Comparison of ENCODE assay signal across 8 cellular contexts in the genomic region with DNA sequence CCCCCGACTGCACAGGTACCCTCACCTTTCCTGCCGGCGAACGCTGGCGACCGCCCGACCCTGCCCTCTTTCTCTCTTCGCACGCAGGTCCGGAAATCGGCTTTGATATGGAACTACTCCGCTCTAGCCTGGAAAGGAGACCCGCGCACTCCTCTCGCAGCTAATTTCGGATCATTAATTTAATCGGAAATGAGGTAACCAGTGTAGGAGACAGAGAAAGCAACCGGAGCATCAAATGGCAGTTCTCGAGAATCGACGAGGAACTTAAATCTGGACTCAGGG. TPM values are rescaled to one million over a fixed set of nuclear protein-coding genes. Genes with fewer than 3 reads are reported as not detected.
DNase-seq lines count a peak whose midpoint lies in the region; ATAC-seq and TF ChIP-seq lines count a peak whose summit lies in the region.

No MANE protein-coding gene starts in this region.

- H3K4me3 Mint-ChIP-seq in memory B cell: peak overlapping the region; percentile 100

- H3K36me3 Mint-ChIP-seq in memory B cell: no peaks in the 10 kb centered on the region

- in situ Hi-C loops in astrocyte of the spinal cord (cut with HindIII; ENCODE audit: low sequenced_read_pairs): no loop called here

- no peaks in the 10 kb centered on the region for H3K9me3 ChIP-seq in aorta (ENCODE audit: control insufficient read depth, low read length)

- no peaks in the 10 kb centered on the region for H3K9me3 Mint-ChIP-seq in memory B cell

- H2AFZ ChIP-seq in KMS-11 (ENCODE audit: low read depth): peak overlapping the region; percentile 62; the same call in 1 of the 2 replicates

- H3K79me2 ChIP-seq in KMS-11 (ENCODE audit: insufficient read depth, low read depth): peaks cover 22% of the 10 kb centered on the region

- H3K27me3 Mint-ChIP-seq in memory B cell: no peaks in the 10 kb centered on the region

- ATAC-seq in GM18909 (IDR thresholded peaks at IDR 0.05; ENCODE audit: poor library complexity, unreplicated experiment) (peak; percentile 3), memory B cell (ENCODE audit: low read depth) (peak; percentile 12), aorta (ENCODE audit: low FRiP score) (peak; percentile 1)

- H3K27me3 ChIP-seq in KMS-11 (ENCODE audit: insufficient read depth, low read depth) (no peaks in the 10 kb centered on the region), aorta (ENCODE audit: control insufficient read depth in 1 of 2, insufficient read depth in 2 of 2, low read length in 1 of 2) (no peaks in the 10 kb centered on the region)

- 0 to 1% methylated on average over 21 of the region's 21 CpGs for WGBS in aorta, 2 donors

- TF ChIP-seq CTCF in AG09309 (IDR thresholded peaks at IDR 0.05; ENCODE audit: control insufficient read depth, insufficient read depth, low read depth, low read length, missing control alignments) (no peak), KMS-11 (conservative IDR thresholded peaks at IDR 0.05; ENCODE audit: low read depth, low read length) (no peak), astrocyte of the spinal cord (IDR thresholded peaks at IDR 0.05; ENCODE audit: low read depth, low read length) (no peak)

- peak overlapping the region; percentile 99 for H3K27ac Mint-ChIP-seq in memory B cell

- H4K20me1 ChIP-seq in KMS-11 (ENCODE audit: insufficient read depth): no peaks in the 10 kb centered on the region

- intact Hi-C loops in aorta (cut with DNase I): loop anchor here (5.0 to 10.0 kb wide), 10 partner anchors 35 to 430 kb away; no protein-coding TSS in a partner anchor

- H3K36me3 ChIP-seq in KMS-11 (ENCODE audit: insufficient read depth) (no peaks in the 10 kb centered on the region), aorta (ENCODE audit: control insufficient read depth in 1 of 2, insufficient read depth in 2 of 2, low read length in 1 of 2) (no peaks in the 10 kb centered on the region)

- peak overlapping the region; percentile 75 for H3K9ac ChIP-seq in KMS-11

- peaks cover 56% of the 10 kb centered on the region for H3K4me1 ChIP-seq in KMS-11 (ENCODE audit: low read depth, poor library complexity, severe bottlenecking)
- no peaks in the 10 kb centered on the region for H3K4me1 ChIP-seq in aorta (ENCODE audit: control insufficient read depth in 1 of 2, insufficient read depth in 2 of 2, low read length in 2 of 2)

- peaks cover 17% of the 10 kb centered on the region for H3K4me1 Mint-ChIP-seq in memory B cell

- H3K27ac ChIP-seq in KMS-11 (peak overlapping the region; percentile 82), aorta (ENCODE audit: low read depth in 1 of 2, low read length in 2 of 2) (peak overlapping the region; percentile 62 to 98)

- DNase-seq in AG09309 (ENCODE audit: low read depth) (no peak), astrocyte of the spinal cord (ENCODE audit: low read depth, low spot score) (peak; percentile 42), memory B cell (ENCODE audit: low spot score in 2 of 2) (no peak), aorta (no peak), HuH-7.5 (ENCODE audit: low spot score) (no peak), globus pallidus (ENCODE audit: low spot score) (no peak)

- peak overlapping the region; percentile 49 for H3K4me2 ChIP-seq in KMS-11

- H3K4me3 ChIP-seq in AG09309 (ENCODE audit: control insufficient read depth, low read depth, low read length) (peak overlapping the region; percentile 92), KMS-11 (IDR thresholded peaks at IDR 0.05; ENCODE audit: insufficient read depth, low read depth, low read length) (no peak overlapping the region), astrocyte of the spinal cord (ENCODE audit: low read depth, low read length) (peak overlapping the region; percentile 93), aorta (ENCODE audit: low read length in 2 of 2) (peak overlapping the region; percentile 2 to 41)

RNA-seq across cellular contexts. Expression of a gene that starts 0.9 kb away (rescaled TPM):
- total RNA-seq in aorta: 10 to 100 TPM; 77.3 to 85.5 TPM
- 10 to 100 TPM; 11.5 to 14.2 TPM for polyA plus RNA-seq in aorta
